Comparison of ENCODE assay signal across 1 cellular context in the genomic region with DNA sequence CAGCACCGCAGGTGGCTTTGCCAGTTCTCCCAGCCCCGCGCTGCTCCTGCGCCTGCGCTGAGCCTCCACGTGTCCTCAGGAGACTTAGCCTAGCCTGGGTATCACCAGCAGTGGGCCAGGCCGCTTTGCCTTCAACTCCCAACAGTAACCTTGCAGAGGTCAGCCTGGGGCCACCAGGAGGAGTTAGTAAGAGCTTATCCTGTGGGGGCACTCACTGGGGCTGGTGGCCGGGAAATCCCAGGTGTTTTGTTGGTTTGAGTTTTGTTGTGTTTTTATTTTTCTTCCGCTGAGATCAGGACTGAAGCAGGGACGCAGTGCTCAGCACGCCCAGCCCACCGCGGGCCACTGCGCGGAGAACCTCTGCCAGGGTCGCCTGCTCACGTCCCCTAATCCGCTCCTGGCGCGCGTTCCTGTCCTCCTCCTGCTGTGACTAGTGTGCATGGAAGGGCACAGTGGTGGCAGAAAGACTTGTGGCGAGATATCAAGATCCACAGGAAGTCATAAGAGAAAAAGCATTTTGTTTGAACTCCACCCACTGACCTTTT.
TF ChIP-seq lines count a peak whose summit lies in the region.

No MANE protein-coding gene starts in this region.

TF ChIP-seq in HepG2, 621 proteins besides CTCF, POLR2A, EP300 and RAD21 (continued from another document and continues in another):
- TF ChIP-seq XRCC5 (optimal IDR thresholded peaks at IDR 0.05; ENCODE audit: low read length) (no peak), ZFP36L2 (CRISPR knock-in tag; IDR thresholded peaks at IDR 0.05) (no peak), ZNF850 (CRISPR knock-in tag; conservative IDR thresholded peaks at IDR 0.05) (no peak), SMAD9 (CRISPR knock-in tag; IDR thresholded peaks at IDR 0.05) (no peak), ZNF781 (CRISPR knock-in tag; IDR thresholded peaks at IDR 0.05; ENCODE audit: borderline replicate concordance, not compliant biosample characterization) (no peak), ZSCAN31 (CRISPR knock-in tag; IDR thresholded peaks at IDR 0.05; ENCODE audit: low read depth) (no peak), ZNF230 (CRISPR knock-in tag; IDR thresholded peaks at IDR 0.05) (no peak), YY1 (IDR thresholded peaks at IDR 0.05; ENCODE audit: insufficient read depth, insufficient replicate concordance, low read depth, low read length) (no peak), FOXC1 (CRISPR knock-in tag; IDR thresholded peaks at IDR 0.05; ENCODE audit: borderline replicate concordance) (peak; percentile 52; the same call in 1 of the 2 replicates), SAP130 (CRISPR knock-in tag; IDR thresholded peaks at IDR 0.05; ENCODE audit: low read depth) (peak; percentile 77), RBM39 (IDR thresholded peaks at IDR 0.05; ENCODE audit: low read depth, low read length, poor library complexity, severe bottlenecking) (peak; percentile 71), ARID3A (IDR thresholded peaks at IDR 0.05; ENCODE audit: low read depth, low read length) (no peak), MTF2 (CRISPR knock-in tag; IDR thresholded peaks at IDR 0.05; ENCODE audit: borderline replicate concordance) (no peak), LCORL (IDR thresholded peaks at IDR 0.05) (no peak), LCORL (CRISPR knock-in tag; IDR thresholded peaks at IDR 0.05) (no peak), PAX8 (CRISPR knock-in tag; IDR thresholded peaks at IDR 0.05; ENCODE audit: borderline replicate concordance) (0 out of 2 replicates have a peak, but pooled peaks have one; percentile 25), ZNF10 (CRISPR knock-in tag; IDR thresholded peaks at IDR 0.05; ENCODE audit: borderline replicate concordance, low read depth) (no peak), RFX3 (CRISPR knock-in tag; IDR thresholded peaks at IDR 0.05) (no peak), DNMT3B (CRISPR knock-in tag; conservative IDR thresholded peaks at IDR 0.05) (0 out of 2 replicates have a peak, but pooled peaks have one; percentile 5), ZNF639 (CRISPR knock-in tag; conservative IDR thresholded peaks at IDR 0.05) (no peak; the same call in 1 of the 2 replicates), ZNF260 (CRISPR knock-in tag; IDR thresholded peaks at IDR 0.05; ENCODE audit: borderline replicate concordance, low read depth) (no peak), ZNF784 (CRISPR knock-in tag; IDR thresholded peaks at IDR 0.05; ENCODE audit: borderline replicate concordance) (no peak), CEBPB (IDR thresholded peaks at IDR 0.05; ENCODE audit: borderline replicate concordance, low read depth, low read length) (no peak), ZNF235 (CRISPR knock-in tag; IDR thresholded peaks at IDR 0.05; ENCODE audit: borderline replicate concordance) (no peak), TBX3 (IDR thresholded peaks at IDR 0.05; ENCODE audit: borderline replicate concordance) (no peak), ZNF720 (CRISPR knock-in tag; IDR thresholded peaks at IDR 0.05) (no peak), MEIS2 (CRISPR knock-in tag; IDR thresholded peaks at IDR 0.05) (peak; percentile 27; the same call in 1 of the 2 replicates), ZNF775 (CRISPR knock-in tag; IDR thresholded peaks at IDR 0.05; ENCODE audit: borderline replicate concordance) (no peak), SUZ12 (IDR thresholded peaks at IDR 0.05; ENCODE audit: low read depth, low read length) (no peak), KLF9 (CRISPR knock-in tag; IDR thresholded peaks at IDR 0.05; ENCODE audit: low read depth) (no peak)
- TF ChIP-seq, protein P1, sequence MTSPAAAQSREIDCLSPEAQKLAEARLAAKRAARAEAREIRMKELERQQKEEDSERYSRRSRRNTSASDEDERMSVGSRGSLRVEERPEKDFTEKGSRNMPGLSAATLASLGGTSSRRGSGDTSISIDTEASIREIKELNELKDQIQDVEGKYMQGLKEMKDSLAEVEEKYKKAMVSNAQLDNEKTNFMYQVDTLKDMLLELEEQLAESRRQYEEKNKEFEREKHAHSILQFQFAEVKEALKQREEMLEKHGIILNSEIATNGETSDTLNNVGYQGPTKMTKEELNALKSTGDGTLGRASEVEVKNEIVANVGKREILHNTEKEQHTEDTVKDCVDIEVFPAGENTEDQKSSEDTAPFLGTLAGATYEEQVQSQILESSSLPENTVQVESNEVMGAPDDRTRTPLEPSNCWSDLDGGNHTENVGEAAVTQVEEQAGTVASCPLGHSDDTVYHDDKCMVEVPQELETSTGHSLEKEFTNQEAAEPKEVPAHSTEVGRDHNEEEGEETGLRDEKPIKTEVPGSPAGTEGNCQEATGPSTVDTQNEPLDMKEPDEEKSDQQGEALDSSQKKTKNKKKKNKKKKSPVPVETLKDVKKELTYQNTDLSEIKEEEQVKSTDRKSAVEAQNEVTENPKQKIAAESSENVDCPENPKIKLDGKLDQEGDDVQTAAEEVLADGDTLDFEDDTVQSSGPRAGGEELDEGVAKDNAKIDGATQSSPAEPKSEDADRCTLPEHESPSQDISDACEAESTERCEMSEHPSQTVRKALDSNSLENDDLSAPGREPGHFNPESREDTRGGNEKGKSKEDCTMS (CRISPR knock-in tag; conservative IDR thresholded peaks at IDR 0.05), result no peak
- TF ChIP-seq, protein P2, sequence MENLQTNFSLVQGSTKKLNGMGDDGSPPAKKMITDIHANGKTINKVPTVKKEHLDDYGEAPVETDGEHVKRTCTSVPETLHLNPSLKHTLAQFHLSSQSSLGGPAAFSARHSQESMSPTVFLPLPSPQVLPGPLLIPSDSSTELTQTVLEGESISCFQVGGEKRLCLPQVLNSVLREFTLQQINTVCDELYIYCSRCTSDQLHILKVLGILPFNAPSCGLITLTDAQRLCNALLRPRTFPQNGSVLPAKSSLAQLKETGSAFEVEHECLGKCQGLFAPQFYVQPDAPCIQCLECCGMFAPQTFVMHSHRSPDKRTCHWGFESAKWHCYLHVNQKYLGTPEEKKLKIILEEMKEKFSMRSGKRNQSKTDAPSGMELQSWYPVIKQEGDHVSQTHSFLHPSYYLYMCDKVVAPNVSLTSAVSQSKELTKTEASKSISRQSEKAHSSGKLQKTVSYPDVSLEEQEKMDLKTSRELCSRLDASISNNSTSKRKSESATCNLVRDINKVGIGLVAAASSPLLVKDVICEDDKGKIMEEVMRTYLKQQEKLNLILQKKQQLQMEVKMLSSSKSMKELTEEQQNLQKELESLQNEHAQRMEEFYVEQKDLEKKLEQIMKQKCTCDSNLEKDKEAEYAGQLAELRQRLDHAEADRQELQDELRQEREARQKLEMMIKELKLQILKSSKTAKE (CRISPR knock-in tag; IDR thresholded peaks at IDR 0.05; ENCODE audit: borderline replicate concordance), result no peak
- TF ChIP-seq, protein P3, sequence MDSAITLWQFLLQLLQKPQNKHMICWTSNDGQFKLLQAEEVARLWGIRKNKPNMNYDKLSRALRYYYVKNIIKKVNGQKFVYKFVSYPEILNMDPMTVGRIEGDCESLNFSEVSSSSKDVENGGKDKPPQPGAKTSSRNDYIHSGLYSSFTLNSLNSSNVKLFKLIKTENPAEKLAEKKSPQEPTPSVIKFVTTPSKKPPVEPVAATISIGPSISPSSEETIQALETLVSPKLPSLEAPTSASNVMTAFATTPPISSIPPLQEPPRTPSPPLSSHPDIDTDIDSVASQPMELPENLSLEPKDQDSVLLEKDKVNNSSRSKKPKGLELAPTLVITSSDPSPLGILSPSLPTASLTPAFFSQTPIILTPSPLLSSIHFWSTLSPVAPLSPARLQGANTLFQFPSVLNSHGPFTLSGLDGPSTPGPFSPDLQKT (CRISPR knock-in tag; IDR thresholded peaks at IDR 0.05; ENCODE audit: borderline replicate concordance), result no peak
- TF ChIP-seq, protein P4, sequence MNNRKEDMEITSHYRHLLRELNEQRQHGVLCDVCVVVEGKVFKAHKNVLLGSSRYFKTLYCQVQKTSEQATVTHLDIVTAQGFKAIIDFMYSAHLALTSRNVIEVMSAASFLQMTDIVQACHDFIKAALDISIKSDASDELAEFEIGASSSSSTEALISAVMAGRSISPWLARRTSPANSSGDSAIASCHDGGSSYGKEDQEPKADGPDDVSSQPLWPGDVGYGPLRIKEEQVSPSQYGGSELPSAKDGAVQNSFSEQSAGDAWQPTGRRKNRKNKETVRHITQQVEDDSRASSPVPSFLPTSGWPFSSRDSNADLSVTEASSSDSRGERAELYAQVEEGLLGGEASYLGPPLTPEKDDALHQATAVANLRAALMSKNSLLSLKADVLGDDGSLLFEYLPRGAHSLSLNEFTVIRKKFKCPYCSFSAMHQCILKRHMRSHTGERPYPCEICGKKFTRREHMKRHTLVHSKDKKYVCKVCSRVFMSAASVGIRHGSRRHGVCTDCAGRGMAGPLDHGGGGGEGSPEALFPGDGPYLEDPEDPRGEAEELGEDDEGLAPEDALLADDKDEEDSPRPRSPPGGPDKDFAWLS (CRISPR knock-in tag; IDR thresholded peaks at IDR 0.05; ENCODE audit: borderline replicate concordance), result no peak
- TF ChIP-seq, protein P5, sequence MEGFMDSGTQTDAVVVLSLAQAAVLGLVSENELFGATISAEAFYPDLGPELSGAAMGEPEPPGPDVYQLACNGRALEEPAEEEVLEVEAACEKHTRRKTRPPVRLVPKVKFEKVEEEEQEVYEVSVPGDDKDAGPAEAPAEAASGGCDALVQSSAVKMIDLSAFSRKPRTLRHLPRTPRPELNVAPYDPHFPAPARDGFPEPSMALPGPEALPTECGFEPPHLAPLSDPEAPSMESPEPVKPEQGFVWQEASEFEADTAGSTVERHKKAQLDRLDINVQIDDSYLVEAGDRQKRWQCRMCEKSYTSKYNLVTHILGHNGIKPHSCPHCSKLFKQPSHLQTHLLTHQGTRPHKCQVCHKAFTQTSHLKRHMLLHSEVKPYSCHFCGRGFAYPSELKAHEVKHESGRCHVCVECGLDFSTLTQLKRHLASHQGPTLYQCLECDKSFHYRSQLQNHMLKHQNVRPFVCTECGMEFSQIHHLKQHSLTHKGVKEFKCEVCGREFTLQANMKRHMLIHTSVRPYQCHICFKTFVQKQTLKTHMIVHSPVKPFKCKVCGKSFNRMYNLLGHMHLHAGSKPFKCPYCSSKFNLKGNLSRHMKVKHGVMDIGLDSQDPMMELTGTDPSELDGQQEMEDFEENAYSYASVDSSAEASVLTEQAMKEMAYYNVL (CRISPR knock-in tag; IDR thresholded peaks at IDR 0.05; ENCODE audit: borderline replicate concordance), result peak; percentile 61; the same call in 1 of the 2 replicates
- TF ChIP-seq, protein P6, sequence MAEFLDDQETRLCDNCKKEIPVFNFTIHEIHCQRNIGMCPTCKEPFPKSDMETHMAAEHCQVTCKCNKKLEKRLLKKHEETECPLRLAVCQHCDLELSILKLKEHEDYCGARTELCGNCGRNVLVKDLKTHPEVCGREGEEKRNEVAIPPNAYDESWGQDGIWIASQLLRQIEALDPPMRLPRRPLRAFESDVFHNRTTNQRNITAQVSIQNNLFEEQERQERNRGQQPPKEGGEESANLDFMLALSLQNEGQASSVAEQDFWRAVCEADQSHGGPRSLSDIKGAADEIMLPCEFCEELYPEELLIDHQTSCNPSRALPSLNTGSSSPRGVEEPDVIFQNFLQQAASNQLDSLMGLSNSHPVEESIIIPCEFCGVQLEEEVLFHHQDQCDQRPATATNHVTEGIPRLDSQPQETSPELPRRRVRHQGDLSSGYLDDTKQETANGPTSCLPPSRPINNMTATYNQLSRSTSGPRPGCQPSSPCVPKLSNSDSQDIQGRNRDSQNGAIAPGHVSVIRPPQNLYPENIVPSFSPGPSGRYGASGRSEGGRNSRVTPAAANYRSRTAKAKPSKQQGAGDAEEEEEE (CRISPR knock-in tag; IDR thresholded peaks at IDR 0.05; ENCODE audit: borderline replicate concordance), result no peak
- TF ChIP-seq, protein P7, sequence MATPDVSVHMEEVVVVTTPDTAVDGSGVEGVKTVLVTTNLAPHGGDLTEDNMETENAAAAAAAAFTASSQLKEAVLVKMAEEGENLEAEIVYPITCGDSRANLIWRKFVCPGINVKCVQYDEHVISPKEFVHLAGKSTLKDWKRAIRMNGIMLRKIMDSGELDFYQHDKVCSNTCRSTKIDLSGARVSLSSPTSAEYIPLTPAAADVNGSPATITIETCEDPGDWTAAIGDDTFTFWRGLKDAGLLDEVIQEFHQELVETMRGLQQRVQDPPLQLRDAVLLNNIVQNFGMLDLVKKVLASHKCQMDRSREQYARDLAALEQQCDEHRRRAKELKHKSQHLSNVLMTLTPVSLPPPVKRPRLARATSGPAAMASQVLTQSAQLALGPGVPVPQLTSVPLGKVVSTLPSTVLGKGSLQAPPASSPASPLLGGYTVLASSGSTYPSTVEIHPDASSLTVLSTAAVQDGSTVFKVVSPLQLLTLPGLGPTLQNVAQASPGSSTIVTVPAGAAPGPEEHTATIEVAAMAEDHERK (CRISPR knock-in tag; IDR thresholded peaks at IDR 0.05; ENCODE audit: low read depth), result no peak
